Comparison of ENCODE assay signal across 8 cellular contexts in the genomic region with DNA sequence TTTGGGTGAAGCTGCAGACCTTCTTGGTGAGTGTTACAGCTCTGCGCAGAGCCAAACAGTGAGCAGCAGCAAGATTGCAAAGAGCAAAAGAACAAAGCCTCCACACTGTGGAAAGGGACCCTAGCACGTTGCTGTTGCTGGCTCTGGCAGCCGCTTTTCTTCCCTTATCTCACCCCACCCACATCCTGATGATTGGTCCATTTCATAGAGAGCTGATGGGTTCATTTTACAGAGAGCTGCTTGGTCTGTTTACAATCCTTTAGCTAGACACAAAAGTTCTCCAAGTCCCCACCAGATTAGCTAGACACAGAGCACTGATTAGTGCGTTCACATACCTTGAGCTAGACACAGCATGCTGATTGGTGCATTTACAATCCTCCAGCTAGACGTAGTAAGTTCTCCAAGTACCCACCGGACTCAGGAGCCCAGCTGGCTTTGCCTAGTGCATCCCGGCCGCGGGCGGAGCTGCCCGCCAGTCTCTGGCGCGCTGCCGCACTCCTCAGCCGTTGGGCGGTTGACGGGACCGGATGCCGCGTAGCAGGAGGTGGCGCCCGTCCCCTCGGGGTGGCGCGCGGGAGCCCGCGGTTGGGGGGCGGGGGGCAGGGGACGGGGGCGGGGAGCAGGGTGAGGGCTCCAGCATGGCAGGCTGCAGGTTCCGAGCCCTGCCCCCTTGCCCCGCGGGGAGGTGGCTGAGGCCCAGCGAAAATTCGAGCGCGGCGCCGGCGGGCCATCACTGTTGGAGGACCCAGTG.
DNase-seq lines count a peak whose midpoint lies in the region; ATAC-seq and TF ChIP-seq lines count a peak whose summit lies in the region.
"Not testable (repeated sequence)": the region's sequence is repeated elsewhere in the genome, so short reads cannot be mapped to it uniquely, and the experiment has no call there.

No MANE protein-coding gene starts in this region.

- TF ChIP-seq CTCF in GM13977 (IDR thresholded peaks at IDR 0.05; ENCODE audit: extremely low read depth, insufficient read depth, missing control alignments), result peak; percentile 12
- TF ChIP-seq CTCF in SU-DHL-6 (IDR thresholded peaks at IDR 0.05; ENCODE audit: insufficient read depth, low read length, poor library complexity, severe bottlenecking); lower lobe of right lung (IDR thresholded peaks at IDR 0.05); spleen (IDR thresholded peaks at IDR 0.05 in 8 of 11, conservative IDR thresholded peaks at IDR 0.05 in 3 of 11); upper lobe of right lung (IDR thresholded peaks at IDR 0.05): not testable (repeated sequence)

- not testable (repeated sequence) for H2AFZ ChIP-seq in SU-DHL-6 (ENCODE audit: low read depth, low read length, severe bottlenecking)

- not testable (repeated sequence) for H3K36me3 ChIP-seq in SU-DHL-6 (ENCODE audit: low read length); esophagus (ENCODE audit: control insufficient read depth in 2 of 2, insufficient read depth in 2 of 2, low read length in 1 of 2); lower lobe of right lung; spleen; upper lobe of right lung

- peak overlapping the region; percentile 53 for H3K4me2 ChIP-seq in SU-DHL-6 (ENCODE audit: low read depth, low read length, poor library complexity, severe bottlenecking)

- H3K4me1 ChIP-seq in esophagus (ENCODE audit: control insufficient read depth in 2 of 2, insufficient read depth in 2 of 2, low read length in 1 of 2); lower lobe of right lung; upper lobe of right lung: not testable (repeated sequence)
- peaks cover 0 to 17% (median 2%) of the 10 kb centered on the region in 6 donors for H3K4me1 ChIP-seq in spleen

- not testable (repeated sequence) for DNase-seq in GM13977 (ENCODE audit: low spot score)
- peak; percentile 79 for DNase-seq in activated effector memory CD4-positive, alpha-beta T cell treated with Interleukin-2 at 50 U/mL for 16 hours
- DNase-seq in lower lobe of right lung (peak; percentile 82), spleen (peak; percentile 94), upper lobe of right lung (peak; percentile 91)

- H3K4me3 ChIP-seq in SU-DHL-6 (ENCODE audit: insufficient read depth, low read length, poor library complexity, severe bottlenecking), result peak overlapping the region; percentile 43
- peak overlapping the region in 1 of 2 donors; percentile 47 for H3K4me3 ChIP-seq in esophagus (ENCODE audit: low read depth in 1 of 2, low read length in 2 of 2)
- H3K4me3 ChIP-seq in lower lobe of right lung, result peak overlapping the region; percentile 53
- peak overlapping the region in 7 of 8 donors; percentile 38 to 73 (median 55) for H3K4me3 ChIP-seq in spleen
- peak overlapping the region; percentile 48 for H3K4me3 ChIP-seq in upper lobe of right lung

- peak overlapping the region; percentile 54 for H3K9ac ChIP-seq in SU-DHL-6 (ENCODE audit: low read length)

- intact Hi-C loops in lower lobe of right lung (cut with DNase I); spleen (cut with DNase I; ENCODE audit: low total_unique reads); upper lobe of right lung (cut with DNase I): not testable (repeated sequence)

- peak overlapping the region; percentile 71 for H3K27ac ChIP-seq in SU-DHL-6 (ENCODE audit: low read depth, low read length)
- peak overlapping the region; percentile 60 to 73 for H3K27ac ChIP-seq in esophagus (ENCODE audit: low read depth in 2 of 2, low read length in 1 of 2)
- H3K27ac ChIP-seq in lower lobe of right lung, result peak overlapping the region; percentile 84
- H3K27ac ChIP-seq in spleen, result peak overlapping the region; percentile 57 to 93 (median 88)
- H3K27ac ChIP-seq in upper lobe of right lung, result peak overlapping the region; percentile 82

- 0 to 1% methylated on average over 6 to 18 of the region's 41 CpGs for WGBS in esophagus, 2 donors
- WGBS in spleen, 5 donors, result 0% methylated on average over 3 to 29 of the region's 41 CpGs

- H3K79me2 ChIP-seq in SU-DHL-6 (ENCODE audit: insufficient read depth, low read length), result peaks cover 17% of the 10 kb centered on the region

- H3K9me2 ChIP-seq in SU-DHL-6 (replicated peaks; ENCODE audit: insufficient read depth, low read length), result not testable (repeated sequence)

- in situ Hi-C loops in GM13977 (cut with MboI; ENCODE audit: low pct_unique_long_range_greater_than_20kb, low sequenced_read_pairs, unreplicated experiment), result not testable (repeated sequence)

- H3K27me3 ChIP-seq in SU-DHL-6 (ENCODE audit: low read length); esophagus (ENCODE audit: control insufficient read depth in 1 of 2, insufficient read depth in 2 of 2, low read length in 2 of 2); lower lobe of right lung (ENCODE audit: low read depth); spleen (replicated peaks in 1 of 7); upper lobe of right lung: not testable (repeated sequence)

- H4K20me1 ChIP-seq in SU-DHL-6 (ENCODE audit: low read depth, low read length), result not testable (repeated sequence)

- H3F3A ChIP-seq in SU-DHL-6 (ENCODE audit: insufficient read depth), result not testable (repeated sequence)

- H3K9me3 ChIP-seq in SU-DHL-6 (ENCODE audit: insufficient read depth, low read length); esophagus (ENCODE audit: control insufficient read depth in 2 of 2, insufficient read depth in 1 of 2, low read depth in 1 of 2, low read length in 1 of 2); lower lobe of right lung; spleen; upper lobe of right lung: not testable (repeated sequence)

- peak; percentile 49 for ATAC-seq in HG03103 (IDR thresholded peaks at IDR 0.05; ENCODE audit: low read depth, unreplicated experiment)
- peak; percentile 90 to 92 for ATAC-seq in lower lobe of right lung
- peak; percentile 89 for ATAC-seq in upper lobe of right lung

- TF ChIP-seq POLR2A in spleen (IDR thresholded peaks at IDR 0.05), result peak in 1 of 3 donors; percentile 26
